1 cellular context compared by ENCODE assay signal in genomic region chr5:131386779-131387178, GRCh38.
TF ChIP-seq lines count a peak whose summit lies in the region.

No MANE protein-coding gene starts in this region.

TF ChIP-seq in HepG2, 621 proteins besides CTCF, POLR2A, EP300 and RAD21 (continued from another document and continues in another):
- TF ChIP-seq, protein P1, sequence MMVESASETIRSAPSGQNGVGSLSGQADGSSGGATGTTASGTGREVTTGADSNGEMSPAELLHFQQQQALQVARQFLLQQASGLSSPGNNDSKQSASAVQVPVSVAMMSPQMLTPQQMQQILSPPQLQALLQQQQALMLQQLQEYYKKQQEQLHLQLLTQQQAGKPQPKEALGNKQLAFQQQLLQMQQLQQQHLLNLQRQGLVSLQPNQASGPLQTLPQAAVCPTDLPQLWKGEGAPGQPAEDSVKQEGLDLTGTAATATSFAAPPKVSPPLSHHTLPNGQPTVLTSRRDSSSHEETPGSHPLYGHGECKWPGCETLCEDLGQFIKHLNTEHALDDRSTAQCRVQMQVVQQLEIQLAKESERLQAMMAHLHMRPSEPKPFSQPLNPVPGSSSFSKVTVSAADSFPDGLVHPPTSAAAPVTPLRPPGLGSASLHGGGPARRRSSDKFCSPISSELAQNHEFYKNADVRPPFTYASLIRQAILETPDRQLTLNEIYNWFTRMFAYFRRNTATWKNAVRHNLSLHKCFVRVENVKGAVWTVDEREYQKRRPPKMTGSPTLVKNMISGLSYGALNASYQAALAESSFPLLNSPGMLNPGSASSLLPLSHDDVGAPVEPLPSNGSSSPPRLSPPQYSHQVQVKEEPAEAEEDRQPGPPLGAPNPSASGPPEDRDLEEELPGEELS (CRISPR knock-in tag; IDR thresholded peaks at IDR 0.05) = peak; percentile 86
- TF ChIP-seq ZNF264 (CRISPR knock-in tag; IDR thresholded peaks at IDR 0.05) (peak; percentile 54; the same call in 1 of the 2 replicates), CBX2 (IDR thresholded peaks at IDR 0.05; ENCODE audit: low read depth, low read length) (no peak), CBX2 (CRISPR knock-in tag; IDR thresholded peaks at IDR 0.05; ENCODE audit: low read depth) (no peak), HBP1 (CRISPR knock-in tag; IDR thresholded peaks at IDR 0.05; ENCODE audit: low read depth) (no peak), SOX6 (IDR thresholded peaks at IDR 0.05) (no peak), SOX6 (CRISPR knock-in tag; IDR thresholded peaks at IDR 0.05) (peak; percentile 77; the same call in 1 of the 2 replicates), KLF9 (CRISPR knock-in tag; IDR thresholded peaks at IDR 0.05; ENCODE audit: low read depth) (no peak), PHF20 (CRISPR knock-in tag; IDR thresholded peaks at IDR 0.05) (no peak), ZSCAN20 (CRISPR knock-in tag; IDR thresholded peaks at IDR 0.05; ENCODE audit: borderline replicate concordance) (no peak), NR1H2 (CRISPR knock-in tag; IDR thresholded peaks at IDR 0.05; ENCODE audit: borderline replicate concordance, low read depth) (no peak), ZNF678 (CRISPR knock-in tag; IDR thresholded peaks at IDR 0.05) (no peak), ZNF770 (CRISPR knock-in tag; IDR thresholded peaks at IDR 0.05) (no peak), FOXA1 (IDR thresholded peaks at IDR 0.05) (peak; percentile 56), FOXA1 (CRISPR knock-in tag; IDR thresholded peaks at IDR 0.05) (peak; percentile 83), FOXK1 (CRISPR knock-in tag; IDR thresholded peaks at IDR 0.05; ENCODE audit: borderline replicate concordance, low read depth) (peak; percentile 64; the same call in 1 of the 2 replicates), BCL6 (CRISPR knock-in tag; IDR thresholded peaks at IDR 0.05) (peak; percentile 87), LCORL (IDR thresholded peaks at IDR 0.05) (no peak), LCORL (CRISPR knock-in tag; IDR thresholded peaks at IDR 0.05) (no peak), ZMAT5 (CRISPR knock-in tag; IDR thresholded peaks at IDR 0.05; ENCODE audit: borderline replicate concordance, low read depth) (no peak), SOX5 (CRISPR knock-in tag; IDR thresholded peaks at IDR 0.05; ENCODE audit: borderline replicate concordance) (peak; percentile 79; the same call in 1 of the 2 replicates), NR3C1 (CRISPR knock-in tag; IDR thresholded peaks at IDR 0.05) (no peak), IRF2 (CRISPR knock-in tag; IDR thresholded peaks at IDR 0.05) (peak; percentile 74), ZNF790 (CRISPR knock-in tag; IDR thresholded peaks at IDR 0.05; ENCODE audit: borderline replicate concordance) (no peak), SMYD3 (CRISPR knock-in tag; IDR thresholded peaks at IDR 0.05) (no peak), ZNF530 (CRISPR knock-in tag; IDR thresholded peaks at IDR 0.05; ENCODE audit: low read depth) (no peak), XRCC5 (optimal IDR thresholded peaks at IDR 0.05; ENCODE audit: low read length) (no peak), ZNF570 (CRISPR knock-in tag; IDR thresholded peaks at IDR 0.05; ENCODE audit: borderline replicate concordance) (no peak), FOXA3 (CRISPR knock-in tag; IDR thresholded peaks at IDR 0.05) (peak; percentile 88), ZNF781 (CRISPR knock-in tag; IDR thresholded peaks at IDR 0.05; ENCODE audit: borderline replicate concordance, not compliant biosample characterization) (no peak), DPF2 (CRISPR knock-in tag; IDR thresholded peaks at IDR 0.05; ENCODE audit: borderline replicate concordance, low read depth) (peak; percentile 67; the same call in 1 of the 2 replicates), RFX3 (CRISPR knock-in tag; IDR thresholded peaks at IDR 0.05) (peak; percentile 62), TEAD3 (CRISPR knock-in tag; optimal IDR thresholded peaks at IDR 0.05; ENCODE audit: borderline replicate concordance) (peak; percentile 50), SOX13 (IDR thresholded peaks at IDR 0.05) (no peak), SOX13 (CRISPR knock-in tag; conservative IDR thresholded peaks at IDR 0.05 in 1 of 2, IDR thresholded peaks at IDR 0.05 in 1 of 2) (peak in 1 of 2 experiments; percentile 83; a peak in 2 of 4 replicates), FOXK2 (IDR thresholded peaks at IDR 0.05) (peak; percentile 55; the same call in 1 of the 2 replicates), NFE2L2 (IDR thresholded peaks at IDR 0.05; ENCODE audit: low read length) (no peak), PHF5A (CRISPR knock-in tag; IDR thresholded peaks at IDR 0.05; ENCODE audit: low read depth, unreplicated experiment) (no peak), GTF2F1 (IDR thresholded peaks at IDR 0.05; ENCODE audit: low read length) (no peak), RCOR2 (CRISPR knock-in tag; IDR thresholded peaks at IDR 0.05) (no peak)
- TF ChIP-seq, protein P2, sequence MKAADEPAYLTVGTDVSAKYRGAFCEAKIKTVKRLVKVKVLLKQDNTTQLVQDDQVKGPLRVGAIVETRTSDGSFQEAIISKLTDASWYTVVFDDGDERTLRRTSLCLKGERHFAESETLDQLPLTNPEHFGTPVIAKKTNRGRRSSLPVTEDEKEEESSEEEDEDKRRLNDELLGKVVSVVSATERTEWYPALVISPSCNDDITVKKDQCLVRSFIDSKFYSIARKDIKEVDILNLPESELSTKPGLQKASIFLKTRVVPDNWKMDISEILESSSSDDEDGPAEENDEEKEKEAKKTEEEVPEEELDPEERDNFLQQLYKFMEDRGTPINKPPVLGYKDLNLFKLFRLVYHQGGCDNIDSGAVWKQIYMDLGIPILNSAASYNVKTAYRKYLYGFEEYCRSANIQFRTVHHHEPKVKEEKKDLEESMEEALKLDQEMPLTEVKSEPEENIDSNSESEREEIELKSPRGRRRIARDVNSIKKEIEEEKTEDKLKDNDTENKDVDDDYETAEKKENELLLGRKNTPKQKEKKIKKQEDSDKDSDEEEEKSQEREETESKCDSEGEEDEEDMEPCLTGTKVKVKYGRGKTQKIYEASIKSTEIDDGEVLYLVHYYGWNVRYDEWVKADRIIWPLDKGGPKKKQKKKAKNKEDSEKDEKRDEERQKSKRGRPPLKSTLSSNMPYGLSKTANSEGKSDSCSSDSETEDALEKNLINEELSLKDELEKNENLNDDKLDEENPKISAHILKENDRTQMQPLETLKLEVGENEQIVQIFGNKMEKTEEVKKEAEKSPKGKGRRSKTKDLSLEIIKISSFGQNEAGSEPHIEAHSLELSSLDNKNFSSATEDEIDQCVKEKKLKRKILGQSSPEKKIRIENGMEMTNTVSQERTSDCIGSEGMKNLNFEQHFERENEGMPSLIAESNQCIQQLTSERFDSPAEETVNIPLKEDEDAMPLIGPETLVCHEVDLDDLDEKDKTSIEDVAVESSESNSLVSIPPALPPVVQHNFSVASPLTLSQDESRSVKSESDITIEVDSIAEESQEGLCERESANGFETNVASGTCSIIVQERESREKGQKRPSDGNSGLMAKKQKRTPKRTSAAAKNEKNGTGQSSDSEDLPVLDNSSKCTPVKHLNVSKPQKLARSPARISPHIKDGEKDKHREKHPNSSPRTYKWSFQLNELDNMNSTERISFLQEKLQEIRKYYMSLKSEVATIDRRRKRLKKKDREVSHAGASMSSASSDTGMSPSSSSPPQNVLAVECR (CRISPR knock-in tag; IDR thresholded peaks at IDR 0.05; ENCODE audit: borderline replicate concordance) = peak; percentile 37; the same call in 1 of the 2 replicates
- TF ChIP-seq, protein P3, sequence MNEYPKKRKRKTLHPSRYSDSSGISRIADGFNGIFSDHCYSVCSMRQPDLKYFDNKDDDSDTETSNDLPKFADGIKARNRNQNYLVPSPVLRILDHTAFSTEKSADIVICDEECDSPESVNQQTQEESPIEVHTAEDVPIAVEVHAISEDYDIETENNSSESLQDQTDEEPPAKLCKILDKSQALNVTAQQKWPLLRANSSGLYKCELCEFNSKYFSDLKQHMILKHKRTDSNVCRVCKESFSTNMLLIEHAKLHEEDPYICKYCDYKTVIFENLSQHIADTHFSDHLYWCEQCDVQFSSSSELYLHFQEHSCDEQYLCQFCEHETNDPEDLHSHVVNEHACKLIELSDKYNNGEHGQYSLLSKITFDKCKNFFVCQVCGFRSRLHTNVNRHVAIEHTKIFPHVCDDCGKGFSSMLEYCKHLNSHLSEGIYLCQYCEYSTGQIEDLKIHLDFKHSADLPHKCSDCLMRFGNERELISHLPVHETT (CRISPR knock-in tag; conservative IDR thresholded peaks at IDR 0.05) = no peak
- TF ChIP-seq, protein P4, sequence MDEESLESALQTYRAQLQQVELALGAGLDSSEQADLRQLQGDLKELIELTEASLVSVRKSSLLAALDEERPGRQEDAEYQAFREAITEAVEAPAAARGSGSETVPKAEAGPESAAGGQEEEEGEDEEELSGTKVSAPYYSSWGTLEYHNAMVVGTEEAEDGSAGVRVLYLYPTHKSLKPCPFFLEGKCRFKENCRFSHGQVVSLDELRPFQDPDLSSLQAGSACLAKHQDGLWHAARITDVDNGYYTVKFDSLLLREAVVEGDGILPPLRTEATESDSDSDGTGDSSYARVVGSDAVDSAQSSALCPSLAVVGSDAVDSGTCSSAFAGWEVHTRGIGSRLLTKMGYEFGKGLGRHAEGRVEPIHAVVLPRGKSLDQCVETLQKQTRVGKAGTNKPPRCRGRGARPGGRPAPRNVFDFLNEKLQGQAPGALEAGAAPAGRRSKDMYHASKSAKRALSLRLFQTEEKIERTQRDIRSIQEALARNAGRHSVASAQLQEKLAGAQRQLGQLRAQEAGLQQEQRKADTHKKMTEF (CRISPR knock-in tag; IDR thresholded peaks at IDR 0.05) = peak; percentile 74
- TF ChIP-seq, protein P5, sequence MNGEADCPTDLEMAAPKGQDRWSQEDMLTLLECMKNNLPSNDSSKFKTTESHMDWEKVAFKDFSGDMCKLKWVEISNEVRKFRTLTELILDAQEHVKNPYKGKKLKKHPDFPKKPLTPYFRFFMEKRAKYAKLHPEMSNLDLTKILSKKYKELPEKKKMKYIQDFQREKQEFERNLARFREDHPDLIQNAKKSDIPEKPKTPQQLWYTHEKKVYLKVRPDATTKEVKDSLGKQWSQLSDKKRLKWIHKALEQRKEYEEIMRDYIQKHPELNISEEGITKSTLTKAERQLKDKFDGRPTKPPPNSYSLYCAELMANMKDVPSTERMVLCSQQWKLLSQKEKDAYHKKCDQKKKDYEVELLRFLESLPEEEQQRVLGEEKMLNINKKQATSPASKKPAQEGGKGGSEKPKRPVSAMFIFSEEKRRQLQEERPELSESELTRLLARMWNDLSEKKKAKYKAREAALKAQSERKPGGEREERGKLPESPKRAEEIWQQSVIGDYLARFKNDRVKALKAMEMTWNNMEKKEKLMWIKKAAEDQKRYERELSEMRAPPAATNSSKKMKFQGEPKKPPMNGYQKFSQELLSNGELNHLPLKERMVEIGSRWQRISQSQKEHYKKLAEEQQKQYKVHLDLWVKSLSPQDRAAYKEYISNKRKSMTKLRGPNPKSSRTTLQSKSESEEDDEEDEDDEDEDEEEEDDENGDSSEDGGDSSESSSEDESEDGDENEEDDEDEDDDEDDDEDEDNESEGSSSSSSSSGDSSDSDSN (CRISPR knock-in tag; IDR thresholded peaks at IDR 0.05) = no peak
- TF ChIP-seq, protein P6, sequence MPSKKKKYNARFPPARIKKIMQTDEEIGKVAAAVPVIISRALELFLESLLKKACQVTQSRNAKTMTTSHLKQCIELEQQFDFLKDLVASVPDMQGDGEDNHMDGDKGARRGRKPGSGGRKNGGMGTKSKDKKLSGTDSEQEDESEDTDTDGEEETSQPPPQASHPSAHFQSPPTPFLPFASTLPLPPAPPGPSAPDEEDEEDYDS (CRISPR knock-in tag; IDR thresholded peaks at IDR 0.05) = 0 out of 2 replicates have a peak, but pooled peaks have one; percentile 21
